In genomic region chrX:368811-369562, GRCh38 we compare ENCODE assay signal across 16 cellular contexts. TPM values are rescaled to one million over a fixed set of nuclear protein-coding genes. Genes with fewer than 3 reads are reported as not detected.
DNase-seq lines count a peak whose midpoint lies in the region; TF ChIP-seq lines count a peak whose summit lies in the region.
"Had no signal": no experiment of that assay in that cellular context is flagged by ENCODE, and none has a peak within 500 bp of the region (broad histone marks: within the 10 kb centered on the region; RNA-seq: fewer than 3 reads in every experiment).

No MANE protein-coding gene starts in this region.

- peak overlapping the region; percentile 47 for H3K4me3 Mint-ChIP-seq in osteocyte (ENCODE audit: unreplicated experiment)
- no peak overlapping the region for H3K4me3 Mint-ChIP-seq in immature natural killer cell
- H3K4me3 Mint-ChIP-seq: activated B cell treated with CpG ODN at 0.5 μM for 24 hours; activated T-cell treated with anti-CD3 and anti-CD28 coated beads, Interleukin-2, amount 50 U/mL, for 24 hours; CD8-positive, alpha-beta memory T cell; stimulated activated memory B cell treated with anti-CD40 and anti-IgM and Interleukin-4, amounts not matched to agents 10 μg/mL and 1 μg/mL and 100 μg/mL, for 72 hours had no signal

- DNase-seq in RPMI7951 (ENCODE audit: low read depth) (peak; percentile 11), foreskin fibroblast (peak; percentile 44 to 70), osteocyte (ENCODE audit: extremely low spot score, unreplicated experiment) (no peak), immature natural killer cell (no peak), cerebellum (ENCODE audit: low spot score) (no peak), thyroid gland (no peak), NCI-H524 (lab: John Stamatoyannopoulos, UW) (no peak)
- DNase-seq: activated B cell treated with CpG ODN at 0.5 μM for 24 hours; activated T-cell treated with anti-CD3 and anti-CD28 coated beads, Interleukin-2, amount 50 U/mL, for 24 hours; anterior cingulate cortex; CD8-positive, alpha-beta memory T cell; erythroblast; KBM-7; stimulated activated CD4-positive, alpha-beta T cell treated with anti-CD3 and anti-CD28 coated beads, Interleukin-1b, Interleukin-23, amount 100 ng/mL, for 48 hours had no signal

- no peak for TF ChIP-seq POLR2A in thyroid gland (IDR thresholded peaks at IDR 0.05)

- H3K4me3 ChIP-seq in DOHH2 (ENCODE audit: low read length) (peak overlapping the region; percentile 98), foreskin fibroblast (ENCODE audit: low read depth in 1 of 2, low read length in 2 of 2) (no peak overlapping the region), thyroid gland (replicated peaks in 1 of 3) (no peak overlapping the region)

- H3K4me1 ChIP-seq in DOHH2 (ENCODE audit: control insufficient read depth, low read length) (peaks cover 53% of the 10 kb centered on the region), thyroid gland (peaks cover 0 to 9% of the 10 kb centered on the region in 2 donors)

- TF ChIP-seq CTCF in DOHH2 (IDR thresholded peaks at IDR 0.05; ENCODE audit: low read depth, low read length, poor library complexity, severe bottlenecking) = no peak
- no peak for TF ChIP-seq CTCF in foreskin fibroblast (IDR thresholded peaks at IDR 0.05; ENCODE audit: low read depth, low read length)
- no peak for TF ChIP-seq CTCF in osteocyte (IDR thresholded peaks at IDR 0.05)
- no peak for TF ChIP-seq CTCF in thyroid gland (IDR thresholded peaks at IDR 0.05)

- peak overlapping the region; percentile 100 for H3K4me2 ChIP-seq in DOHH2 (ENCODE audit: low read length)

- H3K27me3 ChIP-seq in DOHH2 (ENCODE audit: control insufficient read depth, low read length) (no peaks in the 10 kb centered on the region), thyroid gland (peaks cover 5% of the 10 kb centered on the region)

- H3K4me1 Mint-ChIP-seq in osteocyte (ENCODE audit: unreplicated experiment) (peaks cover 21% of the 10 kb centered on the region), immature natural killer cell (peaks cover 8 to 12% of the 10 kb centered on the region in 2 donors)

- intact Hi-C loops in thyroid gland (cut with DNase I) = no loop called here

- WGBS in thyroid gland, 2 donors = 81 to 84% methylated on average over 21 to 25 of the region's 25 CpGs

- H3K79me2 ChIP-seq in DOHH2 (ENCODE audit: control insufficient read depth, low read length) = peaks cover 78% of the 10 kb centered on the region

- H3K9me3 ChIP-seq in DOHH2 (ENCODE audit: control insufficient read depth, insufficient read depth, low read length) = no peaks in the 10 kb centered on the region; the same call in 1 of the 2 replicates
- no peaks in the 10 kb centered on the region for H3K9me3 ChIP-seq in thyroid gland

- H3K27ac ChIP-seq in DOHH2 (ENCODE audit: low read depth, low read length) (peak overlapping the region; percentile 98), thyroid gland (no peak overlapping the region)

- H3K9me3 Mint-ChIP-seq in osteocyte (ENCODE audit: unreplicated experiment) (no peaks in the 10 kb centered on the region), immature natural killer cell (no peaks in the 10 kb centered on the region)
- H3K9me3 Mint-ChIP-seq: activated B cell treated with CpG ODN at 0.5 μM for 24 hours; activated T-cell treated with anti-CD3 and anti-CD28 coated beads, Interleukin-2, amount 50 U/mL, for 24 hours; CD8-positive, alpha-beta memory T cell; stimulated activated memory B cell treated with anti-CD40 and anti-IgM and Interleukin-4, amounts not matched to agents 10 μg/mL and 1 μg/mL and 100 μg/mL, for 72 hours had no signal

- peaks cover 56% of the 10 kb centered on the region for H3K36me3 ChIP-seq in DOHH2 (ENCODE audit: control insufficient read depth, low read length)
- no peaks in the 10 kb centered on the region for H3K36me3 ChIP-seq in thyroid gland

- peaks cover 3% of the 10 kb centered on the region for H3K27me3 Mint-ChIP-seq in osteocyte (ENCODE audit: unreplicated experiment)
- peaks cover 6 to 9% (median 7%) of the 10 kb centered on the region in 3 donors for H3K27me3 Mint-ChIP-seq in immature natural killer cell (ENCODE audit: low read depth in 3 of 3)

- H3K9me2 ChIP-seq in DOHH2 (replicated peaks; ENCODE audit: control insufficient read depth, low read length) = no peaks in the 10 kb centered on the region

- H3K36me3 Mint-ChIP-seq in osteocyte (ENCODE audit: unreplicated experiment) (no peaks in the 10 kb centered on the region), immature natural killer cell (peaks cover 0 to 4% (median 0%) of the 10 kb centered on the region in 3 donors)

- H4K20me1 ChIP-seq in DOHH2 (ENCODE audit: control insufficient read depth, insufficient read depth, low read depth, low read length) = peaks cover 10% of the 10 kb centered on the region; the same call in 1 of the 2 replicates

- H3F3A ChIP-seq in DOHH2 (ENCODE audit: control insufficient read depth, insufficient read depth) = peaks cover 29% of the 10 kb centered on the region

- H3K27ac Mint-ChIP-seq in osteocyte (ENCODE audit: unreplicated experiment) (no peak overlapping the region), immature natural killer cell (no peak overlapping the region)
- H3K27ac Mint-ChIP-seq: activated B cell treated with CpG ODN at 0.5 μM for 24 hours; activated T-cell treated with anti-CD3 and anti-CD28 coated beads, Interleukin-2, amount 50 U/mL, for 24 hours; stimulated activated memory B cell treated with anti-CD40 and anti-IgM and Interleukin-4, amounts not matched to agents 10 μg/mL and 1 μg/mL and 100 μg/mL, for 72 hours had no signal

RNA-seq across cellular contexts. Expression of gene PPP2R3B, which starts 17.7 kb away (rescaled TPM):
- 6.7 and 7.7 TPM in 2 replicates for total RNA-seq in RPMI7951 (2014; rRNA removed; shearing (Covaris generic))
- 28.2 and 32.9 TPM in 2 replicates for total RNA-seq in osteocyte
- polyA plus RNA-seq in immature natural killer cell = 1 to 10 TPM; 2.8 to 5.1 (median 4.2) TPM
- total RNA-seq in cerebellum = 13.6 TPM
- 10 to 100 TPM in 3 of 4 donors, 1 to 10 TPM in 1; 9.7 to 15.2 (median 12.3) TPM for total RNA-seq in thyroid gland

RNA-seq across cellular contexts. Expression of gene GTPBP6, which starts 50.4 kb away (rescaled TPM):
- 15.9 and 22.8 TPM in 2 replicates for total RNA-seq in RPMI7951 (2014; rRNA removed; shearing (Covaris generic))
- total RNA-seq in osteocyte (47.5 and 49.9 TPM in 2 replicates), cerebellum (11.6 TPM), thyroid gland (10 to 100 TPM; 39.9 to 54.9 (median 47.9) TPM)
- polyA plus RNA-seq in immature natural killer cell = 10 to 100 TPM; 37.2 to 44.1 (median 41.4) TPM

Comparison
In these comparisons a context has a peak if more than half of its experiments do, and no peak if none do; other contexts are left out.
1. DNase-seq: peak in RPMI7951 (single experiment) and foreskin fibroblast (2 of 2); none in osteocyte (single experiment), immature natural killer cell (0 of 3), cerebellum (single experiment), thyroid gland (0 of 2) and NCI-H524 (0 of 2).